ENCODE assay signal across 25 cellular contexts in the genomic region with DNA sequence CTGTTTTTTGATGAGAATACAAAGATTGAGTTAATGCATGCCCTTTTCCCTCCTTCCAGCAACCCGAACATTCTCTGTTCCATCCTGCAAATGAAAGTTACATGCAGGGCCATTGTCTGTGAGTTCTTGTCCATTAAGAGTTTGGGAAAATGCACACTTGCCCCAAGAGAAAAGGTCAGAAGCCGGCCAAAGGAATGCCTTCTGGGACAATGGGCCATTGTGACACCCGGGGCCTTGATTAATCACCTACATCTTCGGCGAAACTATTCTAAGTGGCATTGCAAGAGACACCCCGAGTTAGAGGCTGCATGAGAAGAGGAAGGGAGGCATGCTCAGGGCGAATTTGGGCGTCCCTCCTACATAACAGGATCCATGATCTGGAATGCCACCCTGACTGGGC.
"Had no signal": no experiment of that assay in that cellular context is flagged by ENCODE, and none has a peak within 500 bp of the region (broad histone marks: within the 10 kb centered on the region; RNA-seq: fewer than 3 reads in every experiment).

No MANE protein-coding gene starts in this region.

- H3K4me3 ChIP-seq: adrenal gland, esophagus squamous epithelium, gastrocnemius medialis, spleen, testis, transverse colon had no signal

- H3K27ac Mint-ChIP-seq: activated CD4-positive, alpha-beta memory T cell treated with anti-CD3 and anti-CD28 coated beads for 36 hours; activated naive CD4-positive, alpha-beta T cell treated with anti-CD3 and anti-CD28 coated beads for 36 hours; activated naive CD8-positive, alpha-beta T cell treated with anti-CD3 and anti-CD28 coated beads for 36 hours; activated T-helper 1 cell treated with anti-CD3 and anti-CD28 coated beads, Interleukin-12 subunit alpha, Interleukin-12 subunit beta, Interleukin-2, Interleukin-4 antibody, amounts not matched to agents 30 ng/mL and 10 ng/mL and 1 ng/mL, durations not matched to agents 14 hours and 24 hours and 36 hours; naive thymus-derived CD8-positive, alpha-beta T cell had no signal

- H3K4me1 Mint-ChIP-seq: activated naive CD8-positive, alpha-beta T cell treated with anti-CD3 and anti-CD28 coated beads for 36 hours; naive thymus-derived CD8-positive, alpha-beta T cell had no signal

- H3K36me3 Mint-ChIP-seq: activated CD4-positive, alpha-beta memory T cell treated with anti-CD3 and anti-CD28 coated beads for 36 hours; activated naive CD8-positive, alpha-beta T cell treated with anti-CD3 and anti-CD28 coated beads for 36 hours; naive thymus-derived CD8-positive, alpha-beta T cell had no signal

- H3K36me3 ChIP-seq: adrenal gland, esophagus squamous epithelium, gastrocnemius medialis, spleen, transverse colon had no signal

- H3K9me3 ChIP-seq: adrenal gland, esophagus squamous epithelium, gastrocnemius medialis, spleen, testis, transverse colon had no signal

- H3K27me3 Mint-ChIP-seq: activated CD4-positive, alpha-beta memory T cell treated with anti-CD3 and anti-CD28 coated beads for 36 hours; activated naive CD8-positive, alpha-beta T cell treated with anti-CD3 and anti-CD28 coated beads for 36 hours had no signal

- H3K4me3 Mint-ChIP-seq: activated CD4-positive, alpha-beta memory T cell treated with anti-CD3 and anti-CD28 coated beads for 36 hours; activated naive CD4-positive, alpha-beta T cell treated with anti-CD3 and anti-CD28 coated beads for 36 hours; activated naive CD8-positive, alpha-beta T cell treated with anti-CD3 and anti-CD28 coated beads for 36 hours; activated T-helper 1 cell treated with anti-CD3 and anti-CD28 coated beads, Interleukin-12 subunit alpha, Interleukin-12 subunit beta, Interleukin-2, Interleukin-4 antibody, amounts not matched to agents 30 ng/mL and 10 ng/mL and 1 ng/mL, durations not matched to agents 14 hours and 24 hours and 36 hours; naive thymus-derived CD8-positive, alpha-beta T cell had no signal

- DNase-seq: activated CD4-positive, alpha-beta memory T cell treated with anti-CD3 and anti-CD28 coated beads for 36 hours; activated CD4-positive, alpha-beta T cell treated with anti-CD3 and anti-CD28 coated beads for 4 hours; activated CD8-positive, alpha-beta memory T cell treated with anti-CD3 and anti-CD28 coated beads, Interleukin-2, amount 50 U/mL, for 4 hours; activated effector memory CD4-positive, alpha-beta T cell treated with anti-CD3 and anti-CD28 coated beads, Interleukin-2, amount 50 U/mL, for 16 hours; activated naive CD4-positive, alpha-beta T cell treated with anti-CD3 and anti-CD28 coated beads for 36 hours; activated naive CD8-positive, alpha-beta T cell treated with anti-CD3 and anti-CD28 coated beads for 36 hours; activated T-cell treated with anti-CD3 and anti-CD28 coated beads, Interleukin-2, amount 50 U/mL, for 1 hour; adrenal gland; aorta; cortex of kidney; esophagus squamous epithelium; gastrocnemius medialis; glutamatergic neuron; hippocampal formation; left cardiac atrium; left ventricle myocardium superior; naive thymus-derived CD8-positive, alpha-beta T cell; spleen; stimulated activated naive CD4-positive, alpha-beta T cell treated with Interleukin-2 at 50 U/mL for 16 hours; T-helper 9 cell; testis; transverse colon had no signal

- ATAC-seq: gastrocnemius medialis; left ventricle myocardium superior; naive thymus-derived CD8-positive, alpha-beta T cell had no signal

- H3K27ac ChIP-seq: adrenal gland, epithelial cell of prostate, esophagus squamous epithelium, gastrocnemius medialis, spleen, testis, transverse colon, VCaP had no signal

- H3K9me3 Mint-ChIP-seq: activated CD4-positive, alpha-beta memory T cell treated with anti-CD3 and anti-CD28 coated beads for 36 hours; activated naive CD4-positive, alpha-beta T cell treated with anti-CD3 and anti-CD28 coated beads for 36 hours; activated naive CD8-positive, alpha-beta T cell treated with anti-CD3 and anti-CD28 coated beads for 36 hours; activated T-helper 1 cell treated with anti-CD3 and anti-CD28 coated beads, Interleukin-12 subunit alpha, Interleukin-12 subunit beta, Interleukin-2, Interleukin-4 antibody, amounts not matched to agents 30 ng/mL and 10 ng/mL and 1 ng/mL, durations not matched to agents 14 hours and 24 hours and 36 hours; naive thymus-derived CD8-positive, alpha-beta T cell had no signal

- H3K4me1 ChIP-seq: adrenal gland, esophagus squamous epithelium, gastrocnemius medialis, transverse colon had no signal

- H3K27me3 ChIP-seq: adrenal gland, esophagus squamous epithelium, gastrocnemius medialis, spleen, testis, transverse colon had no signal
